Comparison of ENCODE assay signal across 13 cellular contexts in genomic region chr7:26348987-26349809, GRCh38. TPM values are rescaled to one million over a fixed set of nuclear protein-coding genes. Genes with fewer than 3 reads are reported as not detected.
DNase-seq lines count a peak whose midpoint lies in the region; ATAC-seq, FAIRE-seq and TF ChIP-seq lines count a peak whose summit lies in the region.
"Had no signal": no experiment of that assay in that cellular context is flagged by ENCODE, and none has a peak within 500 bp of the region (broad histone marks: within the 10 kb centered on the region; RNA-seq: fewer than 3 reads in every experiment).

No MANE protein-coding gene starts in this region.

- no peak for ATAC-seq in GM18861 (IDR thresholded peaks at IDR 0.05; ENCODE audit: unreplicated experiment)

- H3K9me2 ChIP-seq in GM23248 (ENCODE audit: insufficient read depth) = no peaks in the 10 kb centered on the region

- H3K9me3 Mint-ChIP-seq in Calu3 (ENCODE audit: low read depth, unreplicated experiment) = no peaks in the 10 kb centered on the region

- no peak for TF ChIP-seq POLR2A in testis (IDR thresholded peaks at IDR 0.05)

- H3K4me3 Mint-ChIP-seq in Calu3 (ENCODE audit: low read depth, unreplicated experiment) = peak overlapping the region; percentile 30
- H3K4me3 Mint-ChIP-seq: activated naive CD8-positive, alpha-beta T cell had no signal

- H3K27ac ChIP-seq in keratinocyte (ENCODE audit: control insufficient read depth, insufficient read depth, low read length) = no peak overlapping the region
- no peak overlapping the region for H3K27ac ChIP-seq in testis
- H3K27ac ChIP-seq in GM23248 = no peak overlapping the region
- H3K27ac ChIP-seq: prostate gland, SJCRH30, vagina had no signal

- H3K36me3 ChIP-seq in keratinocyte (ENCODE audit: control insufficient read depth in 2 of 2, extremely low read depth in 1 of 2, insufficient read depth in 2 of 2, low read length in 2 of 2) (no peaks in the 10 kb centered on the region), testis (ENCODE audit: low read depth, missing control alignments) (no peaks in the 10 kb centered on the region), GM23248 (ENCODE audit: low read depth) (no peaks in the 10 kb centered on the region)
- H3K36me3 ChIP-seq: prostate gland, SJCRH30, vagina had no signal

- H3K9ac ChIP-seq in keratinocyte (ENCODE audit: control insufficient read depth, extremely low read depth, insufficient read depth, low read length) = no peak overlapping the region
- H3K9ac ChIP-seq in GM23248 = no peak overlapping the region

- H3K4me3 ChIP-seq in keratinocyte (ENCODE audit: control insufficient read depth in 2 of 3, extremely low read depth in 1 of 3, insufficient read depth in 2 of 3, low read depth in 1 of 3, low read length in 3 of 3) (no peak overlapping the region), testis (no peak overlapping the region), GM23248 (no peak overlapping the region)
- H3K4me3 ChIP-seq: mucosa of descending colon, prostate gland, SJCRH30, vagina had no signal

- CTCF ChIA-PET in Calu3 (lab: Charles Lee) = interaction anchor here (0.6 to 1.8 kb wide), 5 partner anchors 16 to 130 kb away, joined by 3 to 8 read pairs (median 5); no protein-coding TSS in a partner anchor

- peaks cover 29% of the 10 kb centered on the region for H3K4me1 Mint-ChIP-seq in Calu3 (ENCODE audit: low read depth, unreplicated experiment)

- no peaks in the 10 kb centered on the region for H3K27me3 Mint-ChIP-seq in Calu3 (ENCODE audit: unreplicated experiment)
- H3K27me3 Mint-ChIP-seq: activated naive CD8-positive, alpha-beta T cell had no signal

- H3K27me3 ChIP-seq in keratinocyte (ENCODE audit: control insufficient read depth, extremely low read depth, insufficient read depth, low read length) = no peaks in the 10 kb centered on the region
- no peaks in the 10 kb centered on the region for H3K27me3 ChIP-seq in testis
- no peaks in the 10 kb centered on the region for H3K27me3 ChIP-seq in GM23248 (replicated peaks; ENCODE audit: insufficient read depth)
- H3K27me3 ChIP-seq: vagina had no signal

- H3K4me1 ChIP-seq in keratinocyte (ENCODE audit: control insufficient read depth, extremely low read depth, insufficient read depth, low read length) (peaks cover 20% of the 10 kb centered on the region), testis (no peaks in the 10 kb centered on the region), GM23248 (ENCODE audit: insufficient read depth) (no peaks in the 10 kb centered on the region)
- H3K4me1 ChIP-seq: prostate gland, SJCRH30, vagina had no signal

- no peaks in the 10 kb centered on the region for H3K9me1 ChIP-seq in keratinocyte (ENCODE audit: control insufficient read depth, extremely low read depth, insufficient read depth, low read length)

- no peak overlapping the region for H3K27ac Mint-ChIP-seq in Calu3 (ENCODE audit: unreplicated experiment)
- H3K27ac Mint-ChIP-seq: activated naive CD8-positive, alpha-beta T cell had no signal

- H3K4me2 ChIP-seq in keratinocyte (ENCODE audit: control insufficient read depth, extremely low read depth, insufficient read depth, low read depth, low read length) = no peak overlapping the region
- no peak overlapping the region for H3K4me2 ChIP-seq in GM23248 (ENCODE audit: unreplicated experiment)

- H3F3A ChIP-seq in GM23248 (ENCODE audit: insufficient read depth) = no peaks in the 10 kb centered on the region

- 71 to 74% methylated on average over 6 of the region's 6 CpGs for WGBS in testis, 2 donors
- WGBS in GM23248 (ENCODE audit: low coverage in 1 of 2, low lambda C conversion rate in 2 of 2, missing lambda C conversion rate in 2 of 2), 2 experiments = 64 to 69% methylated on average over 6 of the region's 6 CpGs

- H3K9me3 ChIP-seq in keratinocyte (ENCODE audit: control insufficient read depth, low read depth, low read length) (no peaks in the 10 kb centered on the region), testis (no peaks in the 10 kb centered on the region), GM23248 (ENCODE audit: low read depth) (no peaks in the 10 kb centered on the region)
- H3K9me3 ChIP-seq: mucosa of descending colon, prostate gland, SJCRH30, vagina had no signal

- TF ChIP-seq CTCF in Calu3 (IDR thresholded peaks at IDR 0.05; ENCODE audit: unreplicated experiment) (no peak), keratinocyte (optimal IDR thresholded peaks at IDR 0.05 in 1 of 3, IDR thresholded peaks at IDR 0.05 in 1 of 3, conservative IDR thresholded peaks at IDR 0.05 in 1 of 3; ENCODE audit: extremely low read depth in 1 of 3, insufficient read depth in 2 of 3, low read length in 3 of 3) (no peak), testis (IDR thresholded peaks at IDR 0.05) (no peak)

- dilution Hi-C loops in keratinocyte (cut with MboI; ENCODE audit: extremely low pct_ligation_motif_present, low sequenced_read_pairs) = no loop called here

- H3K79me2 ChIP-seq in keratinocyte (ENCODE audit: control insufficient read depth, insufficient read depth, low read length) = no peaks in the 10 kb centered on the region
- H3K79me2 ChIP-seq in GM23248 (ENCODE audit: insufficient read depth) = no peaks in the 10 kb centered on the region

- peaks cover 5% of the 10 kb centered on the region for H3K36me3 Mint-ChIP-seq in Calu3 (ENCODE audit: insufficient read depth, unreplicated experiment)

- H4K20me1 ChIP-seq in keratinocyte (ENCODE audit: control insufficient read depth, extremely low read depth, insufficient read depth, low read length) (no peaks in the 10 kb centered on the region), GM23248 (ENCODE audit: insufficient read depth) (no peaks in the 10 kb centered on the region)

- DNase-seq in Calu3 (no peak), NCI-H128 (lab: John Stamatoyannopoulos, UW; ENCODE audit: unreplicated experiment) (peak; percentile 34), NCI-H774 (lab: John Stamatoyannopoulos, UW) (peak; percentile 3), keratinocyte (ENCODE audit: low read depth, low spot score) (no peak), testis (no peak), NCI-H2029 (lab: John Stamatoyannopoulos, UW) (no peak), GM23248 (no peak)
- DNase-seq: SJCRH30 had no signal

- intact Hi-C loops in Calu3 (cut with micrococcal nuclease; ENCODE audit: unreplicated experiment) (loop anchor here (5.0 kb wide), 2 partner anchors 147 to 457 kb away; partner anchors contain the start of genes CBX3 and HNRNPA2B1), testis (cut with DNase I; ENCODE audit: low total_unique reads) (no loop called here)

- in situ Hi-C loops in GM23248 (cut with MboI) = no loop called here

- H2AFZ ChIP-seq in keratinocyte (ENCODE audit: control insufficient read depth, low read length) (no peak overlapping the region), GM23248 (no peak overlapping the region)

- FAIRE-seq in keratinocyte (lab: Jason Lieb, UNC) = peak; percentile 62

- no TSS peak for BruUV-seq in Calu3 (replicated peaks; lab: Mats Ljungman, UMichigan)

RNA-seq across cellular contexts. Expression of gene SNX10, which starts 57.5 kb away (rescaled TPM):
- total RNA-seq in Calu3 (2022) = 19.6 and 22.1 TPM in 2 replicates
- polyA plus RNA-seq in keratinocyte = 5.6 to 7.6 TPM (median 7.0 TPM) in 3 replicates
- 1.4 TPM for polyA plus RNA-seq in keratinocyte (2011; ENCODE audit: low read depth)
- 6.7 and 11.1 TPM in 2 replicates for polyA plus RNA-seq in keratinocyte (2011; cell fraction: cytosol; rRNA removed)
- 3.5 and 4.5 TPM in 2 replicates for polyA plus RNA-seq in keratinocyte (2011; cell fraction: nucleus; rRNA removed)
- 1.5 and 5.2 TPM in 2 replicates for polyA plus RNA-seq in keratinocyte (2012; ENCODE audit: low replicate concordance)
- polyA minus RNA-seq in keratinocyte = 0.98 to 5.9 TPM (median 2.1 TPM) in 3 replicates
- 10.0 TPM for polyA minus RNA-seq in keratinocyte (2011; cell fraction: cytosol; rRNA and poly(A)+ RNA removed)
- 0.63 and 4.5 TPM in 2 replicates for polyA minus RNA-seq in keratinocyte (2011; cell fraction: nucleus; rRNA and poly(A)+ RNA removed)
- 1 to 10 TPM; 4.4 to 5.6 TPM for total RNA-seq in testis
- polyA plus RNA-seq in testis (ENCODE audit: insufficient read depth, low read depth, low replicate concordance) = 6.3 TPM
- 1.4 and 1.5 TPM in 2 replicates for total RNA-seq in GM23248 (2014; rRNA removed; shearing (Covaris generic))
- polyA plus RNA-seq in GM23248 (2016; fragmentation: Nextera tagmentation; extraction: Ambion mirVana) = 0.27 and 0.60 TPM in 2 replicates
- total RNA-seq: SJCRH30 had no signal

Comparison
In these comparisons a context has a peak if more than half of its experiments do, and no peak if none do; other contexts are left out.
1. DNase-seq: peak in NCI-H128 (single experiment) and NCI-H774 (single experiment); none in Calu3 (single experiment), keratinocyte (single experiment), testis (single experiment), NCI-H2029 (single experiment) and GM23248 (single experiment).